ENCODE assay signal across 9 cellular contexts in the genomic region with DNA sequence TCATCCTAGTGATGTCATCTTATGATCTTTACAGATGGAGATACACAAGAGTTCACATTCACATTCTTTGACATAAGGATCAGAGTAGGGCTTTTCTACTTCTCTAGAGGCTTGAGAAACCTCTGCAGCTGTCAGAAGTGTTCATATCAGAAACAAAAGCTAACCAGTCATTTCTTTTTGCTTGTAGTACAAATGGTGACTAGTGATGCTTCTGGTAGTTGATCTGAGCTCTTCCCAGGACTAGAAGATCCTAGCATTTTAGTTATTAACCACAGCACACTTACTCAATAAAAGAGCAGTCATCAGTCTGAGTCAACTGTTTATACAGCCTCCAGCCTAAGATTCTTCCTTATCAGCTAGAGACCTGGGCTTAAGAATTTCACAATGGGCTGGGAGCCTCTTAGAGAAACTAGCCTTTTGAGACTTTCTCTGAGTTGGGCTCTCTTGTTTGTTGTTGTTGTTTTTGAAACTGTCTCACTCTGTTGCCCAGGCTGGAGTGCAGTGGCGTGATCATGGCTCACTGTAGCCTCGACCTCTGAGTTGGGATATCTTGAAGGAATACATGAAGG.
A peak's percentile ranks its signal among the peaks of the same experiment; 100 is the strongest.
DNase-seq lines count a peak whose midpoint lies in the region; ATAC-seq and TF ChIP-seq lines count a peak whose summit lies in the region.
"Had no signal": no experiment of that assay in that cellular context is flagged by ENCODE, and none has a peak within 500 bp of the region (broad histone marks: within the 10 kb centered on the region; RNA-seq: fewer than 3 reads in every experiment).

No MANE protein-coding gene starts in this region.

- H3K79me2 ChIP-seq in neural progenitor cell (ENCODE audit: low read depth) = no peaks in the 10 kb centered on the region

- H3K4me3 ChIP-seq in neural progenitor cell (no peak overlapping the region), lower leg skin (ENCODE audit: low read depth, poor library complexity, severe bottlenecking) (no peak overlapping the region)

- H3K9ac ChIP-seq in neural progenitor cell = no peak overlapping the region

- TF ChIP-seq POLR2A in lower leg skin (IDR thresholded peaks at IDR 0.05) = no peak

- no peaks in the 10 kb centered on the region for H3K36me3 ChIP-seq in neural progenitor cell

- no peak overlapping the region for H3K27ac Mint-ChIP-seq in neural progenitor cell

- ATAC-seq in HG02610 (IDR thresholded peaks at IDR 0.05; ENCODE audit: unreplicated experiment) (no peak), GM21381 (IDR thresholded peaks at IDR 0.05; ENCODE audit: unreplicated experiment) (no peak)

- 73 to 96% methylated on average over 2 of the region's 2 CpGs for WGBS in lower leg skin, 2 donors

- no peaks in the 10 kb centered on the region for H3K9me3 ChIP-seq in neural progenitor cell (ENCODE audit: low read depth)

- no peak overlapping the region for H3K27ac ChIP-seq in neural progenitor cell

- H3K4me1 ChIP-seq in neural progenitor cell = no peaks in the 10 kb centered on the region

- H2AFZ ChIP-seq in neural progenitor cell (replicated peaks) = no peak overlapping the region

- intact Hi-C loops in lower leg skin (cut with DNase I; ENCODE audit: low total_unique reads) = no loop called here

- H3K4me3 Mint-ChIP-seq in neural progenitor cell = no peak overlapping the region

- H3K4me2 ChIP-seq in neural progenitor cell = no peak overlapping the region

- no peak for TF ChIP-seq CTCF in neural progenitor cell (IDR thresholded peaks at IDR 0.05)
- TF ChIP-seq CTCF in lower leg skin (IDR thresholded peaks at IDR 0.05) = no peak

- H3K27me3 ChIP-seq in neural progenitor cell = no peaks in the 10 kb centered on the region

- peak; percentile 88 for DNase-seq in EL
- peak; percentile 58 for DNase-seq in HPDE6-E6E7 (ENCODE audit: extremely low spot score)
- DNase-seq in astrocyte of the hippocampus (ENCODE audit: low read depth, low spot score) = peak; percentile 72
- DNase-seq in neural progenitor cell (ENCODE audit: low spot score) = peak; percentile 7
- DNase-seq in lower leg skin (ENCODE audit: low spot score in 2 of 2) = no peak
- no peak for DNase-seq in stimulated activated CD8-positive, alpha-beta memory T cell treated with anti-CD3 and anti-CD28 coated beads, Interleukin-4, amount 100 ng/mL, for 48 hours
- DNase-seq: T-helper 9 cell had no signal

- H3K27me3 Mint-ChIP-seq in neural progenitor cell (ENCODE audit: insufficient read depth, low read depth) = peaks cover 4% of the 10 kb centered on the region

- H3K9me3 Mint-ChIP-seq in neural progenitor cell = peaks cover 8% of the 10 kb centered on the region

- peaks cover 8% of the 10 kb centered on the region for H3K36me3 Mint-ChIP-seq in neural progenitor cell

- no peaks in the 10 kb centered on the region for H3K4me1 Mint-ChIP-seq in neural progenitor cell

- no peaks in the 10 kb centered on the region for H4K20me1 ChIP-seq in neural progenitor cell (ENCODE audit: low read depth)

- H3F3A ChIP-seq in neural progenitor cell (ENCODE audit: low read depth) = no peaks in the 10 kb centered on the region

Comparison
In these comparisons a context has a peak if more than half of its experiments do, and no peak if none do; other contexts are left out.
1. DNase-seq: peak in EL (single experiment), HPDE6-E6E7 (single experiment), astrocyte of the hippocampus (single experiment) and neural progenitor cell (single experiment); none in lower leg skin (0 of 2) and stimulated activated CD8-positive, alpha-beta memory T cell treated with anti-CD3 and anti-CD28 coated beads, Interleukin-4, amount 100 ng/mL, for 48 hours (single experiment).